In the genomic region with DNA sequence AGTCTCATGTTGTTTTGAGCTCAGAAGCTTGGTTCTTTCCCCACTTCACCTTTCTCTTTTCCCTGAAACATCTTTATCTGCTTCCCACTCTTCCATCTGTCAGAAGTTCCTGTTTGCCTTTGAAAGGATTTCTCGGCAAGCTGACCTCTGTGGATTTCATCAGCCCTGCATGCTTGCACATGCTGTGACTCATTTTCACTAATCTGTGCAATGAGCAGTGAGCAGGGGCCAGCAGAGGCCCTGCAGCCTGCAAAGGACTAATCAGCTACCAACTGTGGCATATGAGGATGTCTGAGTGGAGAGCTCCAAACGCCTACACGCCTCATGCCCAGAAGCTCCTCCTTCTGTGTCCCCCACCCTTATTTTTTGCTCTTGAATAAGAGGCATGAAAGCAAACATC, we compare ENCODE assay signal across 9 cellular contexts.
A peak's percentile ranks its signal among the peaks of the same experiment; 100 is the strongest.
DNase-seq lines count a peak whose midpoint lies in the region; TF ChIP-seq lines count a peak whose summit lies in the region.
"Had no signal": no experiment of that assay in that cellular context is flagged by ENCODE, and none has a peak within 500 bp of the region (broad histone marks: within the 10 kb centered on the region; RNA-seq: fewer than 3 reads in every experiment).

No MANE protein-coding gene starts in this region.

- DNase-seq in DMS53 treated with DMSO at 0.1 percent for 48 hours (lab: John Stamatoyannopoulos, UW; ENCODE audit: unreplicated experiment) (peak; percentile 2), NOMO-1 treated with DMSO at 0.1 percent for 48 hours (lab: John Stamatoyannopoulos, UW; ENCODE audit: unreplicated experiment) (peak; percentile 6), esophagus muscularis mucosa (ENCODE audit: extremely low spot score) (no peak), neural progenitor cell (ENCODE audit: low spot score) (peak; percentile 55), GM10266 (ENCODE audit: extremely low spot score) (no peak), activated gamma-delta T cell (lab: John Stamatoyannopoulos, UW) (no peak)
- no peak for DNase-seq in activated CD4-positive, alpha-beta T cell treated with anti-CD3 and anti-CD28 coated beads, Interleukin-2, amount 10 ng/mL, durations not matched to agents 24 days and 14 days
- no peak for DNase-seq in activated naive CD4-positive, alpha-beta T cell (lab: John Stamatoyannopoulos, UW)

- peak overlapping the region in 2 of 4 donors; percentile 15 to 52 for H3K27ac ChIP-seq in esophagus muscularis mucosa (replicated peaks in 1 of 4)
- no peak overlapping the region for H3K27ac ChIP-seq in neural progenitor cell

- TF ChIP-seq EP300 in esophagus muscularis mucosa (IDR thresholded peaks at IDR 0.05) = peak; percentile 56

- H3K79me2 ChIP-seq in neural progenitor cell (ENCODE audit: low read depth) = no peaks in the 10 kb centered on the region

- TF ChIP-seq CTCF in esophagus muscularis mucosa (IDR thresholded peaks at IDR 0.05) = no peak
- no peak for TF ChIP-seq CTCF in neural progenitor cell (IDR thresholded peaks at IDR 0.05)
- TF ChIP-seq CTCF in GM10266 (IDR thresholded peaks at IDR 0.05; ENCODE audit: control insufficient read depth, insufficient read depth, low read depth, missing control alignments) = no peak

- H3K36me3 Mint-ChIP-seq in neural progenitor cell = no peaks in the 10 kb centered on the region
- no peaks in the 10 kb centered on the region for H3K36me3 Mint-ChIP-seq in activated CD4-positive, alpha-beta T cell treated with anti-CD3 and anti-CD28 coated beads, Interleukin-2, amount 10 ng/mL, durations not matched to agents 24 days and 14 days (ENCODE audit: low read depth)

- H3K4me3 ChIP-seq in esophagus muscularis mucosa = no peak overlapping the region
- no peak overlapping the region for H3K4me3 ChIP-seq in neural progenitor cell

- no peaks in the 10 kb centered on the region for H3F3A ChIP-seq in neural progenitor cell (ENCODE audit: low read depth)

- no peak for TF ChIP-seq POLR2A in esophagus muscularis mucosa (IDR thresholded peaks at IDR 0.05; ENCODE audit: low read depth)

- H3K4me1 ChIP-seq in esophagus muscularis mucosa (peaks cover 0 to 17% (median 12%) of the 10 kb centered on the region in 4 donors), neural progenitor cell (no peaks in the 10 kb centered on the region)

- intact Hi-C loops in esophagus muscularis mucosa (cut with DNase I) = no loop called here
- intact Hi-C loops in activated CD4-positive, alpha-beta T cell treated with anti-CD3 and anti-CD28 coated beads, Interleukin-2, amount 10 ng/mL, durations not matched to agents 24 days and 14 days (cut with micrococcal nuclease) = no loop called here

- no peak overlapping the region for H3K4me2 ChIP-seq in neural progenitor cell

- no peaks in the 10 kb centered on the region for H4K20me1 ChIP-seq in neural progenitor cell (ENCODE audit: low read depth)

- peak overlapping the region; percentile 50 for H3K4me3 Mint-ChIP-seq in neural progenitor cell
- H3K4me3 Mint-ChIP-seq in activated CD4-positive, alpha-beta T cell treated with anti-CD3 and anti-CD28 coated beads, Interleukin-2, amount 10 ng/mL, durations not matched to agents 24 days and 14 days = no peak overlapping the region
- H3K4me3 Mint-ChIP-seq: activated T-helper 1 cell treated with anti-CD3 and anti-CD28 coated beads, Interleukin-12 subunit alpha, Interleukin-12 subunit beta, Interleukin-2, Interleukin-4 antibody, amounts not matched to agents 30 ng/mL and 10 ng/mL and 1 ng/mL, durations not matched to agents 14 hours and 24 hours and 36 hours had no signal

- no peaks in the 10 kb centered on the region for H3K27me3 Mint-ChIP-seq in neural progenitor cell (ENCODE audit: insufficient read depth, low read depth)
- no peaks in the 10 kb centered on the region for H3K27me3 Mint-ChIP-seq in activated CD4-positive, alpha-beta T cell treated with anti-CD3 and anti-CD28 coated beads, Interleukin-2, amount 10 ng/mL, durations not matched to agents 24 days and 14 days

- H3K9ac ChIP-seq in neural progenitor cell = no peak overlapping the region

- peak overlapping the region; percentile 36 for H2AFZ ChIP-seq in neural progenitor cell (replicated peaks)

- no peaks in the 10 kb centered on the region for H3K36me3 ChIP-seq in esophagus muscularis mucosa
- H3K36me3 ChIP-seq in neural progenitor cell = no peaks in the 10 kb centered on the region

- H3K9me3 Mint-ChIP-seq in neural progenitor cell = no peaks in the 10 kb centered on the region
- H3K9me3 Mint-ChIP-seq in activated CD4-positive, alpha-beta T cell treated with anti-CD3 and anti-CD28 coated beads, Interleukin-2, amount 10 ng/mL, durations not matched to agents 24 days and 14 days = peaks cover 1% of the 10 kb centered on the region
- H3K9me3 Mint-ChIP-seq: activated T-helper 1 cell treated with anti-CD3 and anti-CD28 coated beads, Interleukin-12 subunit alpha, Interleukin-12 subunit beta, Interleukin-2, Interleukin-4 antibody, amounts not matched to agents 30 ng/mL and 10 ng/mL and 1 ng/mL, durations not matched to agents 14 hours and 24 hours and 36 hours had no signal

- WGBS in esophagus muscularis mucosa = 34% methylated on average over 3 of the region's 3 CpGs

- H3K9me3 ChIP-seq in esophagus muscularis mucosa = no peaks in the 10 kb centered on the region
- no peaks in the 10 kb centered on the region for H3K9me3 ChIP-seq in neural progenitor cell (ENCODE audit: low read depth)

- peaks cover 29% of the 10 kb centered on the region for H3K4me1 Mint-ChIP-seq in neural progenitor cell
- H3K4me1 Mint-ChIP-seq in activated CD4-positive, alpha-beta T cell treated with anti-CD3 and anti-CD28 coated beads, Interleukin-2, amount 10 ng/mL, durations not matched to agents 24 days and 14 days = no peaks in the 10 kb centered on the region

- H3K27me3 ChIP-seq in esophagus muscularis mucosa = no peaks in the 10 kb centered on the region
- H3K27me3 ChIP-seq in neural progenitor cell = no peaks in the 10 kb centered on the region

- H3K27ac Mint-ChIP-seq in neural progenitor cell = peak overlapping the region; percentile 54
- H3K27ac Mint-ChIP-seq in activated CD4-positive, alpha-beta T cell treated with anti-CD3 and anti-CD28 coated beads, Interleukin-2, amount 10 ng/mL, durations not matched to agents 24 days and 14 days = no peak overlapping the region
- H3K27ac Mint-ChIP-seq: activated T-helper 1 cell treated with anti-CD3 and anti-CD28 coated beads, Interleukin-12 subunit alpha, Interleukin-12 subunit beta, Interleukin-2, Interleukin-4 antibody, amounts not matched to agents 30 ng/mL and 10 ng/mL and 1 ng/mL, durations not matched to agents 14 hours and 24 hours and 36 hours had no signal

Comparison
In these comparisons a context has a peak if more than half of its experiments do, and no peak if none do; other contexts are left out.
1. DNase-seq: peak in DMS53 treated with DMSO at 0.1 percent for 48 hours (single experiment), NOMO-1 treated with DMSO at 0.1 percent for 48 hours (single experiment) and neural progenitor cell (single experiment); none in esophagus muscularis mucosa (single experiment), GM10266 (single experiment), activated CD4-positive, alpha-beta T cell treated with anti-CD3 and anti-CD28 coated beads, Interleukin-2, amount 10 ng/mL, durations not matched to agents 24 days and 14 days (single experiment), activated naive CD4-positive, alpha-beta T cell (0 of 4) and activated gamma-delta T cell (single experiment).